ENCODE assay signal across 18 cellular contexts in genomic region chr13:105773241-105773640, GRCh38.
DNase-seq lines count a peak whose midpoint lies in the region; FAIRE-seq and TF ChIP-seq lines count a peak whose summit lies in the region.
"Had no signal": no experiment of that assay in that cellular context is flagged by ENCODE, and none has a peak within 500 bp of the region (broad histone marks: within the 10 kb centered on the region; RNA-seq: fewer than 3 reads in every experiment).

No MANE protein-coding gene starts in this region.

- H3K23ac ChIP-seq in mesenchymal stem cell (ENCODE audit: low read length in 2 of 2) (no peak overlapping the region), trophoblast cell (ENCODE audit: low read length) (no peak overlapping the region)

- H2BK12ac ChIP-seq in mesenchymal stem cell (ENCODE audit: low read length in 2 of 2), result peak overlapping the region in 1 of 2 experiments; percentile 78
- H2BK12ac ChIP-seq in trophoblast cell (ENCODE audit: low read length), result peak overlapping the region; percentile 15

- H3K36me3 ChIP-seq in mesenchymal stem cell (ENCODE audit: control insufficient read depth in 1 of 2, insufficient read depth in 2 of 2, low read depth in 1 of 2, low read length in 2 of 2) (no peaks in the 10 kb centered on the region), trophoblast cell (ENCODE audit: control insufficient read depth in 1 of 2, insufficient read depth in 2 of 2, low read length in 2 of 2) (no peaks in the 10 kb centered on the region), right atrium auricular region (no peaks in the 10 kb centered on the region)

- H3K4me1 ChIP-seq in mesenchymal stem cell (ENCODE audit: control insufficient read depth, insufficient read depth, low read depth, low read length), result peaks cover 3% of the 10 kb centered on the region
- H3K4me1 ChIP-seq in trophoblast cell (ENCODE audit: control insufficient read depth in 1 of 2, insufficient read depth in 2 of 2, low read length in 2 of 2), result peaks cover 0 to 8% of the 10 kb centered on the region in 2 experiments
- H3K4me1 ChIP-seq in right atrium auricular region, result no peaks in the 10 kb centered on the region

- H2AK5ac ChIP-seq in mesenchymal stem cell (ENCODE audit: low read length, severe bottlenecking) (peak overlapping the region; percentile 15), trophoblast cell (ENCODE audit: low read length) (no peak overlapping the region)

- H3K9me3 ChIP-seq in mesenchymal stem cell (ENCODE audit: control insufficient read depth, low read length) (no peaks in the 10 kb centered on the region), trophoblast cell (ENCODE audit: insufficient read depth, low read depth, low read length) (no peaks in the 10 kb centered on the region), right atrium auricular region (no peaks in the 10 kb centered on the region)
- H3K9me3 ChIP-seq: A549 had no signal

- peak overlapping the region in 1 of 2 experiments; percentile 42 for H3K18ac ChIP-seq in mesenchymal stem cell (ENCODE audit: low read depth in 1 of 2, low read length in 2 of 2)
- no peak overlapping the region for H3K18ac ChIP-seq in trophoblast cell (ENCODE audit: low read length)

- no peak for TF ChIP-seq POLR2A in GM12891 (IDR thresholded peaks at IDR 0.05; ENCODE audit: low read depth, low read length)

- H3K4me2 ChIP-seq in mesenchymal stem cell (ENCODE audit: low read length, poor library complexity, severe bottlenecking), result no peak overlapping the region
- H3K4me2 ChIP-seq in trophoblast cell (ENCODE audit: low read length), result no peak overlapping the region

- no peak overlapping the region for H4K12ac ChIP-seq in trophoblast cell (ENCODE audit: low read depth, low read length)

- H2AFZ ChIP-seq in mesenchymal stem cell (ENCODE audit: low read depth, low read length), result no peak overlapping the region
- no peak overlapping the region for H2AFZ ChIP-seq in trophoblast cell (ENCODE audit: insufficient read depth, low read length, poor library complexity)

- H4K8ac ChIP-seq in mesenchymal stem cell (ENCODE audit: low read length) (no peak overlapping the region), trophoblast cell (ENCODE audit: low read depth, low read length) (no peak overlapping the region)

- 41% methylated on average over 4 of the region's 4 CpGs for WGBS in mesenchymal stem cell
- whole genome bisulfite sequencing in trophoblast cell (ENCODE audit: extremely low coverage, insufficient coverage, insufficient read length), result no CpG with 5 or more reads among the region's 4 CpGs

- H3K4ac ChIP-seq in mesenchymal stem cell (ENCODE audit: low read depth in 1 of 2, low read length in 2 of 2) (no peak overlapping the region), trophoblast cell (ENCODE audit: low read depth, low read length) (no peak overlapping the region)

- FAIRE-seq in GM12891 (lab: Jason Lieb, UNC), result no peak
- FAIRE-seq: A549, H1 had no signal

- H2BK15ac ChIP-seq in mesenchymal stem cell (ENCODE audit: low read depth, poor library complexity, severe bottlenecking), result no peak overlapping the region

- H3K4me3 ChIP-seq in mesenchymal stem cell (ENCODE audit: insufficient read depth in 1 of 2, low read depth in 1 of 2, low read length in 2 of 2), result no peak overlapping the region
- no peak overlapping the region for H3K4me3 ChIP-seq in trophoblast cell (ENCODE audit: low read depth, low read length)
- H3K4me3 ChIP-seq in right atrium auricular region, result no peak overlapping the region
- H3K4me3 ChIP-seq: A549 had no signal

- H3K27ac ChIP-seq in mesenchymal stem cell (ENCODE audit: low read length, poor library complexity, severe bottlenecking), result peak overlapping the region; percentile 15
- H3K27ac ChIP-seq in trophoblast cell (ENCODE audit: low read depth, low read length), result no peak overlapping the region
- H3K27ac ChIP-seq in right atrium auricular region, result no peak overlapping the region
- H3K27ac ChIP-seq: RWPE1 had no signal

- no peaks in the 10 kb centered on the region for H3K27me3 ChIP-seq in mesenchymal stem cell (ENCODE audit: control insufficient read depth in 1 of 2, insufficient read depth in 1 of 2, low read length in 2 of 2)
- H3K27me3 ChIP-seq in trophoblast cell (ENCODE audit: insufficient read depth, low read length), result no peaks in the 10 kb centered on the region
- H3K27me3 ChIP-seq in right atrium auricular region, result no peaks in the 10 kb centered on the region

- H3K14ac ChIP-seq in mesenchymal stem cell (ENCODE audit: low read length in 2 of 2) (no peak overlapping the region), trophoblast cell (ENCODE audit: low read length) (no peak overlapping the region)

- H3K79me2 ChIP-seq in trophoblast cell (ENCODE audit: control insufficient read depth, insufficient read depth, low read length, poor library complexity), result no peaks in the 10 kb centered on the region

- H2BK5ac ChIP-seq in mesenchymal stem cell (ENCODE audit: low read depth, low read length, poor library complexity, severe bottlenecking) (no peak overlapping the region), trophoblast cell (ENCODE audit: low read depth, low read length, poor library complexity) (peak overlapping the region; percentile 16)

- DNase-seq in ELF-1 (ENCODE audit: low read depth, low spot score) (peak; percentile 66), SW480 (ENCODE audit: low spot score) (peak; percentile 22), mesenchymal stem cell (peak; percentile 26), trophoblast cell (no peak), GM12891 (ENCODE audit: insufficient read length, low spot score) (no peak), NCI-H187 treated with DMSO at 0.1 percent for 48 hours (lab: John Stamatoyannopoulos, UW) (no peak), retina (no peak), right atrium auricular region (ENCODE audit: low spot score) (no peak)
- DNase-seq: C1 segment of cervical spinal cord; IMR-90; Kasumi-1; NCI-H2171; NCI-H446; NCI-H69; NK-92 treated with Interleukin-12 subunit alpha and Interleukin-12 subunit beta, amount 100 ng/mL, for 24 hours had no signal

- no peak for TF ChIP-seq CTCF in right atrium auricular region (IDR thresholded peaks at IDR 0.05)

- H2BK120ac ChIP-seq in mesenchymal stem cell (ENCODE audit: low read depth, low read length) (no peak overlapping the region), trophoblast cell (ENCODE audit: insufficient read depth, low read length, poor library complexity) (no peak overlapping the region)

- H3K9ac ChIP-seq in mesenchymal stem cell (ENCODE audit: low read length), result no peak overlapping the region
- H3K9ac ChIP-seq in trophoblast cell (ENCODE audit: low read length), result no peak overlapping the region

- H4K91ac ChIP-seq in mesenchymal stem cell (ENCODE audit: low read length) (no peak overlapping the region), trophoblast cell (ENCODE audit: low read depth, low read length) (no peak overlapping the region)

- H3K79me1 ChIP-seq in mesenchymal stem cell (replicated peaks; ENCODE audit: low read length, poor library complexity, severe bottlenecking) (no peaks in the 10 kb centered on the region), trophoblast cell (ENCODE audit: low read length) (peaks cover 5% of the 10 kb centered on the region)

TF ChIP-seq in GM12891, 5 proteins besides CTCF, POLR2A, EP300 and RAD21:
- TF ChIP-seq PAX5 (IDR thresholded peaks at IDR 0.05; ENCODE audit: insufficient read depth, low read length, severe bottlenecking) (no peak), POLR2AphosphoS5 (IDR thresholded peaks at IDR 0.05; ENCODE audit: low read depth, low read length) (no peak), POU2F2 (IDR thresholded peaks at IDR 0.05; ENCODE audit: low read depth, low read length) (no peak), TAF1 (IDR thresholded peaks at IDR 0.05; ENCODE audit: low read depth, low read length) (no peak), SPI1 (IDR thresholded peaks at IDR 0.05; ENCODE audit: low read depth, low read length) (no peak)
TF ChIP-seq in GM12891: peak in this region for 0.

Comparison
In these comparisons a context has a peak if more than half of its experiments do, and no peak if none do; other contexts are left out.
1. DNase-seq: peak in ELF-1 (single experiment), SW480 (single experiment) and mesenchymal stem cell (single experiment); none in trophoblast cell (0 of 2), GM12891 (single experiment), NCI-H187 treated with DMSO at 0.1 percent for 48 hours (single experiment), retina (single experiment) and right atrium auricular region (single experiment).